Comparison of ENCODE assay signal across 2 cellular contexts in genomic region chr1:165679282-165680036, GRCh38.
TF ChIP-seq lines count a peak whose summit lies in the region.

No MANE protein-coding gene starts in this region.

TF ChIP-seq in HCT116, 20 proteins besides CTCF, POLR2A, EP300 and RAD21 (continued from another document):
- TF ChIP-seq MAX (IDR thresholded peaks at IDR 0.05) (no peak), TCF7L2 (IDR thresholded peaks at IDR 0.05; ENCODE audit: borderline replicate concordance, extremely low read depth, insufficient read depth, insufficient read length) (no peak), FOSL1 (IDR thresholded peaks at IDR 0.05; ENCODE audit: low read depth) (no peak)
- TF ChIP-seq, protein P1, sequence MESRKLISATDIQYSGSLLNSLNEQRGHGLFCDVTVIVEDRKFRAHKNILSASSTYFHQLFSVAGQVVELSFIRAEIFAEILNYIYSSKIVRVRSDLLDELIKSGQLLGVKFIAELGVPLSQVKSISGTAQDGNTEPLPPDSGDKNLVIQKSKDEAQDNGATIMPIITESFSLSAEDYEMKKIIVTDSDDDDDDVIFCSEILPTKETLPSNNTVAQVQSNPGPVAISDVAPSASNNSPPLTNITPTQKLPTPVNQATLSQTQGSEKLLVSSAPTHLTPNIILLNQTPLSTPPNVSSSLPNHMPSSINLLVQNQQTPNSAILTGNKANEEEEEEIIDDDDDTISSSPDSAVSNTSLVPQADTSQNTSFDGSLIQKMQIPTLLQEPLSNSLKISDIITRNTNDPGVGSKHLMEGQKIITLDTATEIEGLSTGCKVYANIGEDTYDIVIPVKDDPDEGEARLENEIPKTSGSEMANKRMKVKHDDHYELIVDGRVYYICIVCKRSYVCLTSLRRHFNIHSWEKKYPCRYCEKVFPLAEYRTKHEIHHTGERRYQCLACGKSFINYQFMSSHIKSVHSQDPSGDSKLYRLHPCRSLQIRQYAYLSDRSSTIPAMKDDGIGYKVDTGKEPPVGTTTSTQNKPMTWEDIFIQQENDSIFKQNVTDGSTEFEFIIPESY (IDR thresholded peaks at IDR 0.05; ENCODE audit: extremely low read depth, insufficient replicate concordance, low read length): no peak
- TF ChIP-seq, protein P2, sequence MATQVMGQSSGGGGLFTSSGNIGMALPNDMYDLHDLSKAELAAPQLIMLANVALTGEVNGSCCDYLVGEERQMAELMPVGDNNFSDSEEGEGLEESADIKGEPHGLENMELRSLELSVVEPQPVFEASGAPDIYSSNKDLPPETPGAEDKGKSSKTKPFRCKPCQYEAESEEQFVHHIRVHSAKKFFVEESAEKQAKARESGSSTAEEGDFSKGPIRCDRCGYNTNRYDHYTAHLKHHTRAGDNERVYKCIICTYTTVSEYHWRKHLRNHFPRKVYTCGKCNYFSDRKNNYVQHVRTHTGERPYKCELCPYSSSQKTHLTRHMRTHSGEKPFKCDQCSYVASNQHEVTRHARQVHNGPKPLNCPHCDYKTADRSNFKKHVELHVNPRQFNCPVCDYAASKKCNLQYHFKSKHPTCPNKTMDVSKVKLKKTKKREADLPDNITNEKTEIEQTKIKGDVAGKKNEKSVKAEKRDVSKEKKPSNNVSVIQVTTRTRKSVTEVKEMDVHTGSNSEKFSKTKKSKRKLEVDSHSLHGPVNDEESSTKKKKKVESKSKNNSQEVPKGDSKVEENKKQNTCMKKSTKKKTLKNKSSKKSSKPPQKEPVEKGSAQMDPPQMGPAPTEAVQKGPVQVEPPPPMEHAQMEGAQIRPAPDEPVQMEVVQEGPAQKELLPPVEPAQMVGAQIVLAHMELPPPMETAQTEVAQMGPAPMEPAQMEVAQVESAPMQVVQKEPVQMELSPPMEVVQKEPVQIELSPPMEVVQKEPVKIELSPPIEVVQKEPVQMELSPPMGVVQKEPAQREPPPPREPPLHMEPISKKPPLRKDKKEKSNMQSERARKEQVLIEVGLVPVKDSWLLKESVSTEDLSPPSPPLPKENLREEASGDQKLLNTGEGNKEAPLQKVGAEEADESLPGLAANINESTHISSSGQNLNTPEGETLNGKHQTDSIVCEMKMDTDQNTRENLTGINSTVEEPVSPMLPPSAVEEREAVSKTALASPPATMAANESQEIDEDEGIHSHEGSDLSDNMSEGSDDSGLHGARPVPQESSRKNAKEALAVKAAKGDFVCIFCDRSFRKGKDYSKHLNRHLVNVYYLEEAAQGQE (IDR thresholded peaks at IDR 0.05; ENCODE audit: low read depth): no peak

TF ChIP-seq in WTC11, 78 proteins besides CTCF, POLR2A, EP300 and RAD21 (continued from another document):
- TF ChIP-seq, protein P3, sequence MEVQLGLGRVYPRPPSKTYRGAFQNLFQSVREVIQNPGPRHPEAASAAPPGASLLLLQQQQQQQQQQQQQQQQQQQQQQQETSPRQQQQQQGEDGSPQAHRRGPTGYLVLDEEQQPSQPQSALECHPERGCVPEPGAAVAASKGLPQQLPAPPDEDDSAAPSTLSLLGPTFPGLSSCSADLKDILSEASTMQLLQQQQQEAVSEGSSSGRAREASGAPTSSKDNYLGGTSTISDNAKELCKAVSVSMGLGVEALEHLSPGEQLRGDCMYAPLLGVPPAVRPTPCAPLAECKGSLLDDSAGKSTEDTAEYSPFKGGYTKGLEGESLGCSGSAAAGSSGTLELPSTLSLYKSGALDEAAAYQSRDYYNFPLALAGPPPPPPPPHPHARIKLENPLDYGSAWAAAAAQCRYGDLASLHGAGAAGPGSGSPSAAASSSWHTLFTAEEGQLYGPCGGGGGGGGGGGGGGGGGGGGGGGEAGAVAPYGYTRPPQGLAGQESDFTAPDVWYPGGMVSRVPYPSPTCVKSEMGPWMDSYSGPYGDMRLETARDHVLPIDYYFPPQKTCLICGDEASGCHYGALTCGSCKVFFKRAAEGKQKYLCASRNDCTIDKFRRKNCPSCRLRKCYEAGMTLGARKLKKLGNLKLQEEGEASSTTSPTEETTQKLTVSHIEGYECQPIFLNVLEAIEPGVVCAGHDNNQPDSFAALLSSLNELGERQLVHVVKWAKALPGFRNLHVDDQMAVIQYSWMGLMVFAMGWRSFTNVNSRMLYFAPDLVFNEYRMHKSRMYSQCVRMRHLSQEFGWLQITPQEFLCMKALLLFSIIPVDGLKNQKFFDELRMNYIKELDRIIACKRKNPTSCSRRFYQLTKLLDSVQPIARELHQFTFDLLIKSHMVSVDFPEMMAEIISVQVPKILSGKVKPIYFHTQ (CRISPR knock-in tag; IDR thresholded peaks at IDR 0.05): no peak
- TF ChIP-seq, protein P4, sequence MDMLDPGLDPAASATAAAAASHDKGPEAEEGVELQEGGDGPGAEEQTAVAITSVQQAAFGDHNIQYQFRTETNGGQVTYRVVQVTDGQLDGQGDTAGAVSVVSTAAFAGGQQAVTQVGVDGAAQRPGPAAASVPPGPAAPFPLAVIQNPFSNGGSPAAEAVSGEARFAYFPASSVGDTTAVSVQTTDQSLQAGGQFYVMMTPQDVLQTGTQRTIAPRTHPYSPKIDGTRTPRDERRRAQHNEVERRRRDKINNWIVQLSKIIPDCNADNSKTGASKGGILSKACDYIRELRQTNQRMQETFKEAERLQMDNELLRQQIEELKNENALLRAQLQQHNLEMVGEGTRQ (CRISPR knock-in tag; IDR thresholded peaks at IDR 0.05): no peak
- TF ChIP-seq ZNF232 (CRISPR knock-in tag; IDR thresholded peaks at IDR 0.05) (no peak), SP1 (CRISPR knock-in tag; conservative IDR thresholded peaks at IDR 0.05) (no peak), PRRX2 (CRISPR knock-in tag; IDR thresholded peaks at IDR 0.05) (no peak), AFF4 (CRISPR knock-in tag; IDR thresholded peaks at IDR 0.05; ENCODE audit: borderline replicate concordance) (no peak), ZNF416 (CRISPR knock-in tag; IDR thresholded peaks at IDR 0.05) (no peak), IRF1 (CRISPR knock-in tag; IDR thresholded peaks at IDR 0.05) (no peak), ZBTB21 (CRISPR knock-in tag; IDR thresholded peaks at IDR 0.05; ENCODE audit: borderline replicate concordance) (no peak), IRF2 (CRISPR knock-in tag; IDR thresholded peaks at IDR 0.05; ENCODE audit: borderline replicate concordance, low read depth) (no peak)
